ENCODE assay signal across 26 cellular contexts in the genomic region with DNA sequence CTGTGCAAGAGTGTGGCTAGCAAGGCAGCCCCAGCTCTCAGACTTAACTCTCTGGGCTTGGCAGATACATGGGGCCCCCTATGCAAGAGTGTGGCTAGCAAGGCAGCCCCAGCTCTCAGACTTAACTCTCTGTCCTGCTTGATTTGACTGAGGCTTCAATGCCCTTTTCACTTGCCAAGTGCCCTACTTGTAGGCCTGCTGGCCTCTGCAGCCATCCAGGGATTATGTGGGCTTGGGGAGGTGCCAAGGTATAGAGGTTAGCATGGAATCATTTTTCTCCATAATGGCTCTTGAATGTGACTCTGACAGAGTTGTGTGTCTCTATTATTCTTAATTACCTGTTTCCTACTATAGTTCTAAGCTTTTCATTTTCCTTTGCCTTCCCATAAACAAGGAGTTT.
"Had no signal": no experiment of that assay in that cellular context is flagged by ENCODE, and none has a peak within 500 bp of the region (broad histone marks: within the 10 kb centered on the region; RNA-seq: fewer than 3 reads in every experiment).

No MANE protein-coding gene starts in this region.

- H3K9me3 Mint-ChIP-seq: endodermal cell, nephron had no signal

- H3K4me1 Mint-ChIP-seq: endodermal cell, naive B cell, nephron had no signal

- H3K4me3 ChIP-seq: coronary artery, hepatocyte, lung, pancreas, stomach, thoracic aorta had no signal

- H3K9me3 ChIP-seq: pancreas, stomach, thoracic aorta had no signal

- H3K36me3 Mint-ChIP-seq: naive B cell had no signal

- H3K27ac Mint-ChIP-seq: endodermal cell, naive B cell, nephron, progenitor cell of endocrine pancreas had no signal

- DNase-seq: effector CD4-positive, alpha-beta T cell; endodermal cell; erythroblast; foreskin keratinocyte; head of caudate nucleus; kidney; left colon; left ventricle myocardium superior; mesenchymal stem cell; midbrain; naive B cell; occipital lobe; pancreas; retina; small intestine; stimulated activated CD4-positive, alpha-beta T cell treated with anti-CD3 and anti-CD28 coated beads, Interleukin-12 subunit alpha, Interleukin-12 subunit beta, amount 100 ng/mL, for 4 hours; stimulated activated naive CD4-positive, alpha-beta T cell; stomach; substantia nigra; trophoblast cell had no signal

- H3K27me3 Mint-ChIP-seq: progenitor cell of endocrine pancreas had no signal

- H3K4me3 Mint-ChIP-seq: endodermal cell, nephron had no signal

- H3K27me3 ChIP-seq: foreskin keratinocyte, hepatocyte, pancreas, stomach had no signal
